20 cellular contexts compared by ENCODE assay signal in the genomic region with DNA sequence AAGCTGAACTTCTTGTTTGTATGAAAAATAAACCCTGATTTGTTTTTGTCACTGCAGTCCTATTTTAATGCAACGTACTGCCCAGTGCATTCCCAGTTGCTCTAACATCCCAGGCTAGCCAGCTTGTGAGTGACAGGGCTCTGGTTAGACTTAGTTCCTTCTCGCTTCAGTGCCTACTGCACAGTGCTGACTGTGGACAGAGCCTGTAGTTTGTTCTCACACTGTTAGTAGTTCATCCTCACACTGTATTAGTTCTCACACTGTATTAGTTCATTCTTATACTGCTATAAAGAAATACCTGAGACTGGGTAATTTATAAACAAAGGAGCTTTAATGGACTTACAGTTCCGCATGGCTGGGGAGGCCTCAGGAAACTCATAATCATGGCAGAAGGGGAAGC.
DNase-seq lines count a peak whose midpoint lies in the region; TF ChIP-seq lines count a peak whose summit lies in the region.
"Had no signal": no experiment of that assay in that cellular context is flagged by ENCODE, and none has a peak within 500 bp of the region (broad histone marks: within the 10 kb centered on the region; RNA-seq: fewer than 3 reads in every experiment).

No MANE protein-coding gene starts in this region.

- no peak overlapping the region for H3K4me3 Mint-ChIP-seq in nephron
- H3K4me3 Mint-ChIP-seq: H9, HFFc6 had no signal

- TF ChIP-seq POLR2A in esophagus muscularis mucosa (IDR thresholded peaks at IDR 0.05; ENCODE audit: low read depth), result no peak

- H3K36me3 ChIP-seq in kidney epithelial cell (ENCODE audit: control insufficient read depth, insufficient read depth, low read length) (no peaks in the 10 kb centered on the region), esophagus muscularis mucosa (no peaks in the 10 kb centered on the region)
- H3K36me3 ChIP-seq: BE2C had no signal

- 76% methylated on average over 3 of the region's 3 CpGs for WGBS in esophagus muscularis mucosa

- no peak overlapping the region for H3K4me3 ChIP-seq in kidney epithelial cell (ENCODE audit: low read depth, low read length)
- H3K4me3 ChIP-seq in esophagus muscularis mucosa, result no peak overlapping the region

- H3K4me1 Mint-ChIP-seq in nephron, result peaks cover 8% of the 10 kb centered on the region

- TF ChIP-seq CTCF in kidney epithelial cell (IDR thresholded peaks at IDR 0.05; ENCODE audit: insufficient read depth, low read length, poor library complexity, severe bottlenecking), result no peak
- no peak for TF ChIP-seq CTCF in nephron (IDR thresholded peaks at IDR 0.05; ENCODE audit: unreplicated experiment in 3 of 3)
- no peak for TF ChIP-seq CTCF in esophagus muscularis mucosa (IDR thresholded peaks at IDR 0.05)

- H3K27me3 ChIP-seq in kidney epithelial cell (ENCODE audit: control insufficient read depth, insufficient read depth, low read length) (no peaks in the 10 kb centered on the region), esophagus muscularis mucosa (peaks cover 0 to 13% (median 0%) of the 10 kb centered on the region in 4 donors)
- H3K27me3 ChIP-seq: BE2C had no signal

- no peak for TF ChIP-seq EP300 in esophagus muscularis mucosa (IDR thresholded peaks at IDR 0.05)

- H3K27me3 Mint-ChIP-seq in nephron (ENCODE audit: low read depth), result peaks cover 9% of the 10 kb centered on the region

- H3K9me3 Mint-ChIP-seq in nephron, result peaks cover 12% of the 10 kb centered on the region
- H3K9me3 Mint-ChIP-seq: HFFc6 had no signal

- H3K27ac Mint-ChIP-seq in nephron, result peak overlapping the region; percentile 61 to 71 (median 63)
- H3K27ac Mint-ChIP-seq: H9, HFFc6 had no signal

- H3K27ac ChIP-seq in angular gyrus (ENCODE audit: low read depth, low read length) (peak overlapping the region; percentile 90), esophagus muscularis mucosa (replicated peaks in 1 of 4) (no peak overlapping the region)
- H3K27ac ChIP-seq: HL-60 had no signal

- H3K4me1 ChIP-seq in esophagus muscularis mucosa, result no peaks in the 10 kb centered on the region
- H3K4me1 ChIP-seq: BE2C had no signal

- peaks cover 3% of the 10 kb centered on the region for H3K36me3 Mint-ChIP-seq in nephron (ENCODE audit: low read depth)

- intact Hi-C loops in esophagus muscularis mucosa (cut with DNase I), result no loop called here

- DNase-seq in kidney epithelial cell (ENCODE audit: low read depth), result peak; percentile 37
- peak; percentile 73 for DNase-seq in superior temporal gyrus (ENCODE audit: extremely low spot score)
- DNase-seq in esophagus muscularis mucosa (ENCODE audit: extremely low spot score), result no peak
- no peak for DNase-seq in SIG-M5 (lab: John Stamatoyannopoulos, UW)
- no peak for DNase-seq in middle frontal gyrus (ENCODE audit: extremely low spot score, low spot score)
- DNase-seq in HUDEP-2 (lab: John Stamatoyannopoulos, UW; ENCODE audit: unreplicated experiment in 76 of 76), result no peak
- DNase-seq: BE2C, DMS 273 treated with DMSO at 0.1 percent for 48 hours, H9, HFFc6, KG1, NCI-H1105, NCI-H146, NCI-H2029, NCI-H226, NCI-H510A treated with DMSO at 0.1 percent for 48 hours, NCI-H748 treated with DMSO at 0.1 percent for 48 hours had no signal

- H3K9me3 ChIP-seq in esophagus muscularis mucosa, result peaks cover 0 to 25% (median 7%) of the 10 kb centered on the region in 4 donors
- H3K9me3 ChIP-seq: BE2C had no signal

Comparison
In these comparisons a context has a peak if more than half of its experiments do, and no peak if none do; other contexts are left out.
1. DNase-seq: peak in kidney epithelial cell (single experiment) and superior temporal gyrus (single experiment); none in esophagus muscularis mucosa (single experiment), SIG-M5 (single experiment), middle frontal gyrus (single experiment) and HUDEP-2 (0 of 76).